20 cellular contexts compared by ENCODE assay signal in genomic region chr14:24054646-24055045, GRCh38. TPM values are rescaled to one million over a fixed set of nuclear protein-coding genes. Genes with fewer than 3 reads are reported as not detected.
DNase-seq lines count a peak whose midpoint lies in the region; ATAC-seq and TF ChIP-seq lines count a peak whose summit lies in the region.
"Had no signal": no experiment of that assay in that cellular context is flagged by ENCODE, and none has a peak within 500 bp of the region (broad histone marks: within the 10 kb centered on the region; RNA-seq: fewer than 3 reads in every experiment).

No MANE protein-coding gene starts in this region.

- no peaks in the 10 kb centered on the region for H3K9me3 ChIP-seq in CD4-positive, alpha-beta T cell (ENCODE audit: control insufficient read depth, low read length)
- H3K9me3 ChIP-seq: BLaER1 treated with 17β-estradiol and CSF1 and Interleukin-3, amounts not matched to agents 10 nM and 100 nM had no signal

- peak overlapping the region; percentile 18 for H3K27ac Mint-ChIP-seq in T-helper 2 cell treated with Interferon-gamma antibody and Interleukin-4, amounts not matched to agents 5 μg/mL and 100 μg/mL, for 36 hours
- H3K27ac Mint-ChIP-seq in CD4-positive, alpha-beta T cell = no peak overlapping the region
- peak overlapping the region in 3 of 6 donors; percentile 14 to 76 (median 67) for H3K27ac Mint-ChIP-seq in immature natural killer cell
- no peak overlapping the region for H3K27ac Mint-ChIP-seq in naive thymus-derived CD8-positive, alpha-beta T cell
- H3K27ac Mint-ChIP-seq: H9 had no signal

- intact Hi-C loops in CD4-positive, alpha-beta T cell (cut with DNase I, micrococcal nuclease) = no loop called here
- intact Hi-C loops in posterior vena cava (cut with DNase I) = no loop called here

- no peak overlapping the region for H3K27ac ChIP-seq in CD4-positive, alpha-beta T cell (ENCODE audit: low read depth, low read length)
- H3K27ac ChIP-seq: BLaER1 treated with 17β-estradiol and CSF1 and Interleukin-3, amounts not matched to agents 10 nM and 100 nM had no signal

- no peaks in the 10 kb centered on the region for H3K9me3 Mint-ChIP-seq in T-helper 2 cell treated with Interferon-gamma antibody and Interleukin-4, amounts not matched to agents 5 μg/mL and 100 μg/mL, for 36 hours
- no peaks in the 10 kb centered on the region for H3K9me3 Mint-ChIP-seq in CD4-positive, alpha-beta T cell
- no peaks in the 10 kb centered on the region for H3K9me3 Mint-ChIP-seq in immature natural killer cell
- no peaks in the 10 kb centered on the region for H3K9me3 Mint-ChIP-seq in naive thymus-derived CD8-positive, alpha-beta T cell
- H3K9me3 Mint-ChIP-seq: CD8-positive, alpha-beta memory T cell; H9 had no signal

- TF ChIP-seq CTCF in CD4-positive, alpha-beta T cell (IDR thresholded peaks at IDR 0.05) = no peak

- peaks cover 20% of the 10 kb centered on the region for H3K27me3 Mint-ChIP-seq in T-helper 2 cell treated with Interferon-gamma antibody and Interleukin-4, amounts not matched to agents 5 μg/mL and 100 μg/mL, for 36 hours (ENCODE audit: low read depth)
- H3K27me3 Mint-ChIP-seq in CD4-positive, alpha-beta T cell = peaks cover 25% of the 10 kb centered on the region
- peaks cover 1 to 8% (median 5%) of the 10 kb centered on the region in 3 donors for H3K27me3 Mint-ChIP-seq in immature natural killer cell (ENCODE audit: low read depth in 3 of 3)
- H3K27me3 Mint-ChIP-seq in naive thymus-derived CD8-positive, alpha-beta T cell = peaks cover 10 to 31% (median 15%) of the 10 kb centered on the region in 5 donors

- POLR2A ChIA-PET in CD4-positive, alpha-beta T cell (lab: Charles Lee) = interaction anchor here (1.2 to 1.3 kb wide), 2 partner anchors 27 to 106 kb away, joined by 3 to 6 read pairs; partner anchors contain the start of gene IRF9
- POLR2A ChIA-PET in naive thymus-derived CD8-positive, alpha-beta T cell (lab: Charles Lee) = interaction anchor here (1.1 kb wide), 1 partner anchor 39 kb away, joined by 3 read pairs; the partner anchor contains the start of gene PCK2

- CTCF ChIA-PET in CD4-positive, alpha-beta T cell (lab: Charles Lee) = interaction anchor here (1.4 to 1.6 kb wide), 2 partner anchors 54 to 161 kb away, joined by 3 read pairs; partner anchors contain the start of gene MDP1

- no peaks in the 10 kb centered on the region for H3K36me3 Mint-ChIP-seq in T-helper 2 cell treated with Interferon-gamma antibody and Interleukin-4, amounts not matched to agents 5 μg/mL and 100 μg/mL, for 36 hours (ENCODE audit: low read depth)
- H3K36me3 Mint-ChIP-seq in CD4-positive, alpha-beta T cell (ENCODE audit: low read depth) = no peaks in the 10 kb centered on the region
- peaks cover 0 to 4% (median 0%) of the 10 kb centered on the region in 3 donors for H3K36me3 Mint-ChIP-seq in immature natural killer cell
- no peaks in the 10 kb centered on the region for H3K36me3 Mint-ChIP-seq in naive thymus-derived CD8-positive, alpha-beta T cell

- H3K27me3 ChIP-seq in CD4-positive, alpha-beta T cell (ENCODE audit: control insufficient read depth, insufficient read depth, low read length) = no peaks in the 10 kb centered on the region

- DNase-seq in T-helper 2 cell treated with Interferon-gamma antibody and Interleukin-4, amounts not matched to agents 5 μg/mL and 100 μg/mL, for 36 hours (ENCODE audit: low spot score) = no peak
- no peak for DNase-seq in T-helper 2 cell
- DNase-seq in CD4-positive, alpha-beta T cell = no peak
- no peak for DNase-seq in immature natural killer cell
- peak; percentile 56 for DNase-seq in posterior vena cava (ENCODE audit: low spot score)
- no peak for DNase-seq in activated CD4-positive, alpha-beta T cell treated with anti-CD3 and anti-CD28 coated beads, Interleukin-2, amount 50 U/mL, for 1 hour
- no peak for DNase-seq in naive thymus-derived CD8-positive, alpha-beta T cell
- DNase-seq: CD8-positive, alpha-beta memory T cell; COR-L47; DMS 273 treated with DMSO at 0.1 percent for 48 hours; DMS53; DND-41; EL; H9 had no signal

- ATAC-seq in CD4-positive, alpha-beta T cell (ENCODE audit: poor library complexity) = no peak
- ATAC-seq in naive thymus-derived CD8-positive, alpha-beta T cell = no peak
- ATAC-seq: GM12878 had no signal

- no peak overlapping the region for H3K4me3 Mint-ChIP-seq in T-helper 2 cell treated with Interferon-gamma antibody and Interleukin-4, amounts not matched to agents 5 μg/mL and 100 μg/mL, for 36 hours
- peak overlapping the region; percentile 34 for H3K4me3 Mint-ChIP-seq in CD4-positive, alpha-beta T cell
- peak overlapping the region in 3 of 5 donors; percentile 21 to 54 (median 30) for H3K4me3 Mint-ChIP-seq in immature natural killer cell
- no peak overlapping the region for H3K4me3 Mint-ChIP-seq in naive thymus-derived CD8-positive, alpha-beta T cell
- H3K4me3 Mint-ChIP-seq: H9 had no signal

- peaks cover 15% of the 10 kb centered on the region for H3K4me1 Mint-ChIP-seq in T-helper 2 cell treated with Interferon-gamma antibody and Interleukin-4, amounts not matched to agents 5 μg/mL and 100 μg/mL, for 36 hours (ENCODE audit: low read depth)
- peaks cover 14% of the 10 kb centered on the region for H3K4me1 Mint-ChIP-seq in CD4-positive, alpha-beta T cell (ENCODE audit: low read depth)
- peaks cover 25 to 31% of the 10 kb centered on the region in 2 donors for H3K4me1 Mint-ChIP-seq in immature natural killer cell
- H3K4me1 Mint-ChIP-seq in naive thymus-derived CD8-positive, alpha-beta T cell = peaks cover 13 to 25% (median 19%) of the 10 kb centered on the region in 4 donors

RNA-seq across cellular contexts. Expression of gene CARMIL3, which starts 2.8 kb away (rescaled TPM):
- under 1 TPM; 0.05 to 0.11 TPM for total RNA-seq in CD4-positive, alpha-beta T cell
- under 1 TPM; 0.09 to 0.82 (median 0.32) TPM for polyA plus RNA-seq in immature natural killer cell
- under 1 TPM; 0.14 to 0.23 TPM for total RNA-seq in posterior vena cava
- total RNA-seq in naive thymus-derived CD8-positive, alpha-beta T cell = under 1 TPM in 1 of 2 experiments, not detected in 1; 0.16 TPM
- polyA plus RNA-seq in naive thymus-derived CD8-positive, alpha-beta T cell = under 1 TPM in 1 of 3 donors, not detected in 2; 0.03 TPM
- polyA plus RNA-seq: AG04450 had no signal

RNA-seq across cellular contexts. Expression of gene CPNE6, which starts 16.7 kb away (rescaled TPM):
- not detected for total RNA-seq in CD4-positive, alpha-beta T cell
- polyA plus RNA-seq in immature natural killer cell = not detected
- total RNA-seq in posterior vena cava = 1 to 10 TPM in 1 of 2 donors, under 1 TPM in 1; 0.32 to 1.3 TPM
- total RNA-seq in naive thymus-derived CD8-positive, alpha-beta T cell = not detected
- polyA plus RNA-seq in naive thymus-derived CD8-positive, alpha-beta T cell = not detected
- total RNA-seq: A673; CD8-positive, alpha-beta memory T cell; G401; H1; H9 had no signal
- polyA plus RNA-seq: AG04450; CD8-positive, alpha-beta memory T cell had no signal

RNA-seq across cellular contexts. Expression of gene PCK2, which starts 39.5 kb away (rescaled TPM):
- 1 to 10 TPM; 5.2 to 7.4 TPM for total RNA-seq in CD4-positive, alpha-beta T cell
- 10 to 100 TPM in 2 of 3 donors, 1 to 10 TPM in 1; 8.2 to 13.3 (median 12.0) TPM for polyA plus RNA-seq in immature natural killer cell
- total RNA-seq in posterior vena cava = 10 to 100 TPM; 18.8 to 27.4 TPM
- total RNA-seq in naive thymus-derived CD8-positive, alpha-beta T cell = 10 to 100 TPM; 16.5 to 17.4 TPM
- 10 to 100 TPM in 2 of 3 donors, 1 to 10 TPM in 1; 8.6 to 11.6 (median 11.3) TPM for polyA plus RNA-seq in naive thymus-derived CD8-positive, alpha-beta T cell

RNA-seq across cellular contexts. Expression of gene DCAF11, which starts 59.9 kb away (rescaled TPM):
- 10 to 100 TPM; 74.8 to 75.3 TPM for total RNA-seq in CD4-positive, alpha-beta T cell
- 100 to 1,000 TPM in 1 of 3 donors, 10 to 100 TPM in 2; 91.1 to 129 (median 98.2) TPM for polyA plus RNA-seq in immature natural killer cell
- total RNA-seq in posterior vena cava = 10 to 100 TPM; 32.2 to 37.1 TPM
- 10 to 100 TPM; 74.1 to 77.1 TPM for total RNA-seq in naive thymus-derived CD8-positive, alpha-beta T cell
- polyA plus RNA-seq in naive thymus-derived CD8-positive, alpha-beta T cell = 10 to 100 TPM; 68.0 to 83.8 (median 71.9) TPM

Comparison
In these comparisons a context has a peak if more than half of its experiments do, and no peak if none do; other contexts are left out.
1. H3K4me3 Mint-ChIP-seq: peak in CD4-positive, alpha-beta T cell (single experiment) and immature natural killer cell (3 of 5); none in T-helper 2 cell treated with Interferon-gamma antibody and Interleukin-4, amounts not matched to agents 5 μg/mL and 100 μg/mL, for 36 hours (single experiment) and naive thymus-derived CD8-positive, alpha-beta T cell (0 of 10).